Comparison of ENCODE assay signal across 8 cellular contexts in the genomic region with DNA sequence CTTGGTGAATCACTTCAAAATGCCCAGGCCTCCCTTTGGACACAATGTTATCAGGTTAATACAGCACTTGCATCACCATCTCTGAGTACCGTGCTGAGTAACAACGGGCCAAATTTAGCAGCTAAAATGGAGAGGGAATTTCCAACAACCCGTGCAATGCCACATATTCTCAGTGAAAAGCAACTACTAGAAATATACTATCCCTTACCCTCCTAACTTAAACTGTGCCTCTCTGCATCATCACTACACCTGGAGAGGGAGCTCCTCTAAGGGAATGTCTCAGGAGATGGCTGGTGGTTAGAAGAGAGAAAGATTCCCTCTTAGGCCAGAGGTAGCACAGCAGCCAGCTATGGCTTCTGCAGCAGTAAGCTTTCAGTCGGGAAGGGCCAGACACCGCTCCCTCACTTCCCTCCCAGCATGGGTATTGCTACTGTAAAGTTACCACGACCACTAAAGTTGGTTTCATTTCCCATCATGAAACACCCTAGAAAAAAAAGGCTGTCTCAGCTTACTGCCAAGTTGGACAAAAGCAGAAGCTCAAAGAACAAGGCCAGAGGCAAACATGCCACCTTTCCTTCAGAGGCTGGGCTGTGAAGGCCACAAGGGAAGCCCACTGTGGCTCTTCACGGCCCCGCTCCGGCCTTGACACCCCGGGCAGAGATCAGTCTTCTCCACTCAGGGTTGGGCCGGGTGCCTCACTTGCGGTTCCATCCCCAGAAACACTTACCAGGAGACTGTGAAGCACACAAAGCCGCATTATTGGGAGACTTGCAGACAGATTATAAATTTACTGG. TPM values are rescaled to one million over a fixed set of nuclear protein-coding genes. Genes with fewer than 3 reads are reported as not detected.
DNase-seq lines count a peak whose midpoint lies in the region; ATAC-seq and TF ChIP-seq lines count a peak whose summit lies in the region.

No MANE protein-coding gene starts in this region.

- no peaks in the 10 kb centered on the region for H3K9me2 ChIP-seq in SK-N-SH

- peak overlapping the region; percentile 84 to 90 for H3K4me3 ChIP-seq in SK-N-SH (ENCODE audit: low read depth in 2 of 2, low read length in 1 of 2)
- H3K4me3 ChIP-seq in mammary epithelial cell (replicated peaks in 1 of 3; ENCODE audit: insufficient read depth in 1 of 3, low read depth in 2 of 3, low read length in 3 of 3) = peak overlapping the region; percentile 12 to 45 (median 27)
- no peak overlapping the region for H3K4me3 ChIP-seq in right lobe of liver

- peak overlapping the region; percentile 84 for H3K4me3 Mint-ChIP-seq in activated CD4-positive, alpha-beta T cell treated with anti-CD3 and anti-CD28 coated beads for 36 hours
- peak overlapping the region; percentile 81 for H3K4me3 Mint-ChIP-seq in stimulated activated effector memory CD8-positive, alpha-beta T cell treated with anti-CD3 and anti-CD28 coated beads, Interleukin-12 subunit alpha, Interleukin-12 subunit beta, amount 100 ng/mL, for 72 hours

- H3K36me3 Mint-ChIP-seq in activated CD4-positive, alpha-beta T cell treated with anti-CD3 and anti-CD28 coated beads for 36 hours (ENCODE audit: low read depth) = peaks cover 65% of the 10 kb centered on the region
- H3K36me3 Mint-ChIP-seq in stimulated activated effector memory CD8-positive, alpha-beta T cell treated with anti-CD3 and anti-CD28 coated beads, Interleukin-12 subunit alpha, Interleukin-12 subunit beta, amount 100 ng/mL, for 72 hours = no peaks in the 10 kb centered on the region

- peak overlapping the region; percentile 34 to 91; a peak in 3 of 4 replicates for H3K27ac ChIP-seq in SK-N-SH (ENCODE audit: low read depth in 2 of 2, low read length in 1 of 2)
- H3K27ac ChIP-seq in mammary epithelial cell (ENCODE audit: insufficient read depth, low read depth, low read length) = peak overlapping the region; percentile 85
- H3K27ac ChIP-seq in right lobe of liver = peak overlapping the region; percentile 37 to 70 (median 47)

- H3K27ac Mint-ChIP-seq in activated CD4-positive, alpha-beta T cell treated with anti-CD3 and anti-CD28 coated beads for 36 hours = peak overlapping the region; percentile 95
- peak overlapping the region; percentile 82 for H3K27ac Mint-ChIP-seq in stimulated activated effector memory CD8-positive, alpha-beta T cell treated with anti-CD3 and anti-CD28 coated beads, Interleukin-12 subunit alpha, Interleukin-12 subunit beta, amount 100 ng/mL, for 72 hours

- no peaks in the 10 kb centered on the region for H3K9me3 Mint-ChIP-seq in activated CD4-positive, alpha-beta T cell treated with anti-CD3 and anti-CD28 coated beads for 36 hours (ENCODE audit: low read depth)
- H3K9me3 Mint-ChIP-seq in stimulated activated effector memory CD8-positive, alpha-beta T cell treated with anti-CD3 and anti-CD28 coated beads, Interleukin-12 subunit alpha, Interleukin-12 subunit beta, amount 100 ng/mL, for 72 hours = no peaks in the 10 kb centered on the region

- no peak for ATAC-seq in activated CD4-positive, alpha-beta T cell treated with anti-CD3 and anti-CD28 coated beads for 36 hours
- peak; percentile 40 for ATAC-seq in HG03064 (IDR thresholded peaks at IDR 0.05; ENCODE audit: low read depth, unreplicated experiment)
- peak; percentile 19 to 38 (median 25) for ATAC-seq in right lobe of liver
- ATAC-seq in stimulated activated effector memory CD8-positive, alpha-beta T cell treated with anti-CD3 and anti-CD28 coated beads, Interleukin-12 subunit alpha, Interleukin-12 subunit beta, amount 100 ng/mL, for 72 hours = peak; percentile 41

- dilution Hi-C loops in mammary epithelial cell (cut with HindIII; ENCODE audit: low sequenced_read_pairs) = loop anchor here (5.0 kb wide), 2 partner anchors 47 to 82 kb away; no protein-coding TSS in a partner anchor

- CTCF ChIA-PET in activated CD4-positive, alpha-beta T cell treated with anti-CD3 and anti-CD28 coated beads for 36 hours (lab: Charles Lee) = interaction anchor here (0.6 to 7.2 kb wide), 15 partner anchors 8 to 1414 kb away, joined by 3 to 69 read pairs (median 6); no protein-coding TSS in a partner anchor
- CTCF ChIA-PET in SK-N-SH (lab: Yijun Ruan, JAX) = interaction anchor here (1.1 kb wide), 1 partner anchor 500 kb away, joined by 3 read pairs; no protein-coding TSS in a partner anchor
- CTCF ChIA-PET in mammary epithelial cell (lab: Charles Lee; ENCODE audit: low non-redundant PET) = interaction anchor here (0.6 to 0.7 kb wide), 2 partner anchors 24 to 393 kb away, joined by 3 read pairs; no protein-coding TSS in a partner anchor

- no peaks in the 10 kb centered on the region for H3K27me3 Mint-ChIP-seq in activated CD4-positive, alpha-beta T cell treated with anti-CD3 and anti-CD28 coated beads for 36 hours

- H3K79me2 ChIP-seq in SK-N-SH (ENCODE audit: insufficient read depth) = peaks cover 89% of the 10 kb centered on the region
- peaks cover 83% of the 10 kb centered on the region for H3K79me2 ChIP-seq in mammary epithelial cell (ENCODE audit: insufficient read depth, low read length)

- in situ Hi-C loops in mammary epithelial cell (cut with MboI; ENCODE audit: low sequenced_read_pairs in 2 of 2) = no loop called here

- 29% methylated on average over 6 of the region's 13 CpGs for WGBS in SK-N-SH (ENCODE audit: low lambda C conversion rate)
- WGBS in mammary epithelial cell (ENCODE audit: low coverage, missing lambda C conversion rate) = 2% methylated on average over 13 of the region's 13 CpGs
- WGBS in right lobe of liver (ENCODE audit: insufficient coverage, low coverage, low lambda C conversion rate, missing lambda C conversion rate) = 32% methylated on average over 11 of the region's 13 CpGs

- 0 out of 4 replicates have a peak, but pooled peaks of 1 of the 2 experiments have one; percentile 7 for TF ChIP-seq EP300 in SK-N-SH (IDR thresholded peaks at IDR 0.05; ENCODE audit: borderline replicate concordance in 1 of 2, low read depth in 1 of 2, low read length in 1 of 2)

- peaks cover 62% of the 10 kb centered on the region for H3K4me1 Mint-ChIP-seq in activated CD4-positive, alpha-beta T cell treated with anti-CD3 and anti-CD28 coated beads for 36 hours
- peaks cover 68% of the 10 kb centered on the region for H3K4me1 Mint-ChIP-seq in stimulated activated effector memory CD8-positive, alpha-beta T cell treated with anti-CD3 and anti-CD28 coated beads, Interleukin-12 subunit alpha, Interleukin-12 subunit beta, amount 100 ng/mL, for 72 hours

- POLR2A ChIA-PET in activated CD4-positive, alpha-beta T cell treated with anti-CD3 and anti-CD28 coated beads for 36 hours (lab: Charles Lee) = interaction anchor here (0.6 to 1.4 kb wide), 6 partner anchors 33 to 549 kb away, joined by 3 to 5 read pairs (median 3); a partner anchor contains a TSS
- POLR2A ChIA-PET in SK-N-SH (lab: Yijun Ruan, JAX) = no interaction called here

- TF ChIP-seq RAD21 in SK-N-SH (IDR thresholded peaks at IDR 0.05; ENCODE audit: low read length) = no peak

- H4K20me1 ChIP-seq in SK-N-SH (ENCODE audit: insufficient read depth) = peaks cover 32% of the 10 kb centered on the region
- no peaks in the 10 kb centered on the region for H4K20me1 ChIP-seq in mammary epithelial cell (ENCODE audit: insufficient read depth, low read length)

- intact Hi-C loops in activated CD4-positive, alpha-beta T cell treated with anti-CD3 and anti-CD28 coated beads for 36 hours (cut with DNase I, micrococcal nuclease) = loop anchor here (1.0 kb wide), 2 partner anchors 9 to 10 kb away; no protein-coding TSS in a partner anchor
- intact Hi-C loops in mammary epithelial cell (cut with micrococcal nuclease) (loop anchor here (2.0 kb wide), 1 partner anchor 24 kb away; no protein-coding TSS in a partner anchor), right lobe of liver (cut with DNase I) (no loop called here)

- peak; percentile 57 for DNase-seq in activated CD4-positive, alpha-beta T cell treated with anti-CD3 and anti-CD28 coated beads for 36 hours
- no peak for DNase-seq in activated CD4-positive, alpha-beta T cell treated with anti-CD3 and anti-CD28 coated beads for 1 hour
- DNase-seq in SK-N-SH (no peak), mammary epithelial cell (peak; percentile 92), right lobe of liver (peak in 2 of 3 donors; percentile 31 to 61), T-helper 9 cell (no peak)
- DNase-seq in stimulated activated effector memory CD8-positive, alpha-beta T cell treated with anti-CD3 and anti-CD28 coated beads, Interleukin-12 subunit alpha, Interleukin-12 subunit beta, amount 100 ng/mL, for 72 hours (ENCODE audit: low spot score in 2 of 2) = peak in 1 of 2 donors; percentile 76

- H2AFZ ChIP-seq in SK-N-SH (ENCODE audit: low read depth) (peak overlapping the region; percentile 37; the same call in 1 of the 2 replicates), mammary epithelial cell (ENCODE audit: low read depth, low read length) (peak overlapping the region; percentile 84)

- H3K9me3 ChIP-seq in SK-N-SH (no peaks in the 10 kb centered on the region), mammary epithelial cell (replicated peaks; ENCODE audit: insufficient read depth, low read length) (no peaks in the 10 kb centered on the region), right lobe of liver (no peaks in the 10 kb centered on the region)

- no peaks in the 10 kb centered on the region for H3K27me3 ChIP-seq in SK-N-SH (ENCODE audit: insufficient read depth)
- H3K27me3 ChIP-seq in mammary epithelial cell (ENCODE audit: insufficient read depth, low read length) = no peaks in the 10 kb centered on the region
- H3K27me3 ChIP-seq in right lobe of liver = no peaks in the 10 kb centered on the region

- BruUV-seq in mammary epithelial cell (replicated peaks; lab: Mats Ljungman, UMichigan) = no TSS peak

- H3K4me2 ChIP-seq in SK-N-SH (peak overlapping the region; percentile 81), mammary epithelial cell (ENCODE audit: insufficient read depth, low read depth, low read length) (peak overlapping the region; percentile 91)

- H3F3A ChIP-seq in SK-N-SH (replicated peaks; ENCODE audit: insufficient read depth) = peaks cover 23% of the 10 kb centered on the region

- peaks cover 31 to 38% of the 10 kb centered on the region in 2 experiments; a peak in 3 of 4 replicates for H3K4me1 ChIP-seq in SK-N-SH (ENCODE audit: control insufficient read depth in 1 of 2, insufficient read depth in 2 of 2, low read depth in 1 of 2, low read length in 1 of 2)
- H3K4me1 ChIP-seq in mammary epithelial cell (ENCODE audit: insufficient read depth, low read length) = peaks cover 44% of the 10 kb centered on the region
- no peaks in the 10 kb centered on the region for H3K4me1 ChIP-seq in right lobe of liver

- H3K36me3 ChIP-seq in SK-N-SH (replicated peaks in 1 of 2; ENCODE audit: control insufficient read depth in 1 of 2, insufficient read depth in 2 of 2, low read length in 1 of 2) (peaks cover 16 to 18% of the 10 kb centered on the region in 2 experiments), mammary epithelial cell (ENCODE audit: insufficient read depth, low read length) (peaks cover 4% of the 10 kb centered on the region), right lobe of liver (no peaks in the 10 kb centered on the region)

- peak overlapping the region; percentile 55 for H3K9ac ChIP-seq in SK-N-SH
- peak overlapping the region; percentile 66 for H3K9ac ChIP-seq in mammary epithelial cell (ENCODE audit: insufficient read depth, low read length)

- TF ChIP-seq CTCF in SK-N-SH (IDR thresholded peaks at IDR 0.05) (no peak), mammary epithelial cell (conservative IDR thresholded peaks at IDR 0.05 in 1 of 2, IDR thresholded peaks at IDR 0.05 in 1 of 2; ENCODE audit: extremely low read depth in 1 of 2, insufficient read depth in 1 of 2, low read depth in 1 of 2, low read length in 2 of 2) (peak in 1 of 2 donors; percentile 31), right lobe of liver (IDR thresholded peaks at IDR 0.05) (no peak)

- no peak for TF ChIP-seq POLR2A in right lobe of liver (IDR thresholded peaks at IDR 0.05)

RNA-seq across cellular contexts. Expression of a gene that starts 3.9 kb away (rescaled TPM):
- total RNA-seq in activated CD4-positive, alpha-beta T cell treated with anti-CD3 and anti-CD28 coated beads for 36 hours = 10 to 100 TPM; 23.9 to 37.1 TPM
- polyA plus RNA-seq in SK-N-SH (2012; rRNA removed) = 20.1 and 24.5 TPM in 2 replicates
- polyA plus RNA-seq in SK-N-SH (2012; cell fraction: cytosol; rRNA removed) = 16.5 and 20.7 TPM in 2 replicates
- 8.9 and 22.7 TPM in 2 replicates for polyA plus RNA-seq in SK-N-SH (2012; cell fraction: nucleus; rRNA removed)
- 10 to 100 TPM in 1 of 2 donors, 1 to 10 TPM in 1; 9.5 to 14.2 TPM for total RNA-seq in mammary epithelial cell
- polyA plus RNA-seq in mammary epithelial cell = 7.5 TPM
- 15.6 TPM for polyA minus RNA-seq in mammary epithelial cell
- total RNA-seq in right lobe of liver = 1 to 10 TPM in 5 of 6 experiments, under 1 TPM in 1; 0.92 to 2.3 (median 1.9) TPM

RNA-seq across cellular contexts. Expression of a gene that starts 50.6 kb away (rescaled TPM):
- 10 to 100 TPM; 32.1 to 38.3 TPM for total RNA-seq in activated CD4-positive, alpha-beta T cell treated with anti-CD3 and anti-CD28 coated beads for 36 hours
- polyA plus RNA-seq in SK-N-SH (2012; rRNA removed) (8.7 and 12.8 TPM in 2 replicates), mammary epithelial cell (4.7 TPM)
- polyA plus RNA-seq in SK-N-SH (2012; cell fraction: cytosol; rRNA removed) = 10.2 and 14.8 TPM in 2 replicates
- 10.8 and 29.1 TPM in 2 replicates for polyA plus RNA-seq in SK-N-SH (2012; cell fraction: nucleus; rRNA removed)
- total RNA-seq in mammary epithelial cell (10 to 100 TPM; 14.3 to 17.9 TPM), right lobe of liver (10 to 100 TPM in 3 of 6 experiments, 1 to 10 TPM in 3; 8.2 to 12.0 (median 9.6) TPM)
- polyA minus RNA-seq in mammary epithelial cell = 3.5 TPM

RNA-seq across cellular contexts. Expression of a gene that starts 50.7 kb away (rescaled TPM):
- 10 to 100 TPM; 12.9 to 15.7 TPM for total RNA-seq in activated CD4-positive, alpha-beta T cell treated with anti-CD3 and anti-CD28 coated beads for 36 hours
- polyA plus RNA-seq in SK-N-SH (2012; rRNA removed) = 3.8 and 5.3 TPM in 2 replicates
- polyA plus RNA-seq in SK-N-SH (2012; cell fraction: cytosol; rRNA removed) = 7.5 and 9.1 TPM in 2 replicates
- 0.83 and 3.0 TPM in 2 replicates for polyA plus RNA-seq in SK-N-SH (2012; cell fraction: nucleus; rRNA removed)
- 1 to 10 TPM; 7.2 to 9.6 TPM for total RNA-seq in mammary epithelial cell
- 3.0 TPM for polyA plus RNA-seq in mammary epithelial cell
- polyA minus RNA-seq in mammary epithelial cell = 4.7 TPM
- 1 to 10 TPM in 5 of 6 experiments, under 1 TPM in 1; 0.86 to 2.7 (median 1.6) TPM for total RNA-seq in right lobe of liver

Comparison
In these comparisons a context has a peak if more than half of its experiments do, and no peak if none do; other contexts are left out.
1. DNase-seq: peak in activated CD4-positive, alpha-beta T cell treated with anti-CD3 and anti-CD28 coated beads for 36 hours (single experiment), mammary epithelial cell (single experiment) and right lobe of liver (2 of 3); none in activated CD4-positive, alpha-beta T cell treated with anti-CD3 and anti-CD28 coated beads for 1 hour (single experiment), SK-N-SH (single experiment) and T-helper 9 cell (single experiment).
2. H3K4me3 ChIP-seq: peak in SK-N-SH (2 of 2) and mammary epithelial cell (3 of 3); none in right lobe of liver (0 of 3).
3. intact Hi-C loops: an anchor here in activated CD4-positive, alpha-beta T cell treated with anti-CD3 and anti-CD28 coated beads for 36 hours (1.0 kb wide) and mammary epithelial cell (2.0 kb wide); none called in right lobe of liver.
4. Peak in every context shown above with its lines, with median percentiles within 50 percentile points of each other: H3K27ac ChIP-seq.